In genomic region chr6:166825553-166826145, GRCh38 we compare ENCODE assay signal across 1 cellular context.
TF ChIP-seq lines count a peak whose summit lies in the region.

No MANE protein-coding gene starts in this region.

TF ChIP-seq in IMR-90, 13 proteins besides CTCF, POLR2A, EP300 and RAD21 (continued from another document):
- TF ChIP-seq CEBPB (IDR thresholded peaks at IDR 0.05; ENCODE audit: low read depth, low read length) (no peak), ELK1 (IDR thresholded peaks at IDR 0.05; ENCODE audit: borderline replicate concordance, low read depth, low read length) (no peak), MAZ (IDR thresholded peaks at IDR 0.05; ENCODE audit: borderline replicate concordance, low read depth, low read length) (no peak), RCOR1 (IDR thresholded peaks at IDR 0.05; ENCODE audit: insufficient replicate concordance, low read length) (no peak), BHLHE40 (IDR thresholded peaks at IDR 0.05; ENCODE audit: low read depth, low read length) (no peak), FOS (IDR thresholded peaks at IDR 0.05; ENCODE audit: low read depth, low read length) (no peak)
